ENCODE assay signal across 11 cellular contexts in genomic region chr3:168034152-168034928, GRCh38.
DNase-seq lines count a peak whose midpoint lies in the region; ATAC-seq and TF ChIP-seq lines count a peak whose summit lies in the region.
"Had no signal": no experiment of that assay in that cellular context is flagged by ENCODE, and none has a peak within 500 bp of the region (broad histone marks: within the 10 kb centered on the region; RNA-seq: fewer than 3 reads in every experiment).

No MANE protein-coding gene starts in this region.

- H3K27ac Mint-ChIP-seq in MCF 10A (ENCODE audit: low read depth, unreplicated experiment): no peak overlapping the region

- H3K4me1 ChIP-seq in breast epithelium (no peaks in the 10 kb centered on the region), heart right ventricle (peaks cover 0 to 34% (median 12%) of the 10 kb centered on the region in 9 donors), aorta (ENCODE audit: control insufficient read depth in 1 of 2, insufficient read depth in 2 of 2, low read length in 2 of 2) (no peaks in the 10 kb centered on the region)

- WGBS in heart right ventricle, 2 donors: 38 to 50% methylated on average over 5 of the region's 5 CpGs
- 72 to 77% methylated on average over 5 of the region's 5 CpGs for WGBS in aorta, 2 donors

- DNase-seq in MCF 10A (ENCODE audit: unreplicated experiment): peak; percentile 40
- DNase-seq in breast epithelium (ENCODE audit: low spot score in 2 of 2): no peak
- DNase-seq in astrocyte of the cerebellum (ENCODE audit: low read depth): peak; percentile 33
- peak in 1 of 2 donors; percentile 60 for DNase-seq in heart right ventricle
- DNase-seq in aorta: no peak
- no peak for DNase-seq in CD1c-positive myeloid dendritic cell (ENCODE audit: extremely low spot score)
- DNase-seq in DMS79 treated with DMSO at 0.1 percent for 48 hours (lab: John Stamatoyannopoulos, UW): no peak
- DNase-seq: NCI-H187 treated with DMSO at 0.1 percent for 48 hours; stimulated activated CD4-positive, alpha-beta T cell treated with anti-CD3 and anti-CD28 coated beads, Interleukin-4, amount 100 ng/mL, for 4 hours had no signal

- no peaks in the 10 kb centered on the region for H3K9me3 ChIP-seq in breast epithelium
- H3K9me3 ChIP-seq in heart right ventricle: peaks cover 0 to 4% (median 0%) of the 10 kb centered on the region in 11 donors
- H3K9me3 ChIP-seq in aorta (ENCODE audit: control insufficient read depth, low read length): no peaks in the 10 kb centered on the region
- H3K9me3 ChIP-seq: suprapubic skin had no signal

- CTCF ChIA-PET in MCF 10A (lab: Yijun Ruan, JAX): interaction anchor here (2.0 to 2.4 kb wide), 2 partner anchors 13 to 132 kb away, joined by 12 to 15 read pairs; no protein-coding TSS in a partner anchor

- TF ChIP-seq CTCF in MCF 10A (IDR thresholded peaks at IDR 0.05; ENCODE audit: unreplicated experiment): no peak
- no peak for TF ChIP-seq CTCF in breast epithelium (IDR thresholded peaks at IDR 0.05)
- TF ChIP-seq CTCF in astrocyte of the cerebellum (IDR thresholded peaks at IDR 0.05; ENCODE audit: low read depth, low read length, missing control alignments): no peak
- no peak for TF ChIP-seq CTCF in heart right ventricle (IDR thresholded peaks at IDR 0.05)

- ATAC-seq in heart right ventricle (peak; percentile 40 to 90 (median 84)), aorta (ENCODE audit: low FRiP score) (peak; percentile 11), GM19397 (IDR thresholded peaks at IDR 0.05; ENCODE audit: unreplicated experiment) (no peak)

- no peaks in the 10 kb centered on the region for H3K27me3 Mint-ChIP-seq in MCF 10A (ENCODE audit: insufficient read depth, unreplicated experiment)

- POLR2A ChIA-PET in MCF 10A (lab: Yijun Ruan, JAX): no interaction called here

- no peak overlapping the region for H3K27ac ChIP-seq in breast epithelium
- H3K27ac ChIP-seq in heart right ventricle: peak overlapping the region; percentile 46 to 83 (median 70)
- no peak overlapping the region for H3K27ac ChIP-seq in aorta (ENCODE audit: low read depth in 1 of 2, low read length in 2 of 2)
- H3K27ac ChIP-seq: suprapubic skin had no signal

- H3K4me3 ChIP-seq in breast epithelium (no peak overlapping the region), astrocyte of the cerebellum (ENCODE audit: low read depth, low read length) (no peak overlapping the region), heart right ventricle (no peak overlapping the region), aorta (ENCODE audit: low read length in 2 of 2) (no peak overlapping the region)
- H3K4me3 ChIP-seq: suprapubic skin had no signal

- H3K9me3 Mint-ChIP-seq in MCF 10A (ENCODE audit: unreplicated experiment): no peaks in the 10 kb centered on the region

- in situ Hi-C loops in astrocyte of the cerebellum (cut with HindIII; ENCODE audit: low sequenced_read_pairs): no loop called here

- H3K4me1 Mint-ChIP-seq in MCF 10A (ENCODE audit: insufficient read depth, unreplicated experiment): no peaks in the 10 kb centered on the region

- peaks cover 29% of the 10 kb centered on the region for H3K36me3 Mint-ChIP-seq in MCF 10A (ENCODE audit: insufficient read depth, unreplicated experiment)

- no peak for TF ChIP-seq POLR2A in breast epithelium (IDR thresholded peaks at IDR 0.05)

- intact Hi-C loops in MCF 10A (cut with micrococcal nuclease) (no loop called here), breast epithelium (cut with DNase I; ENCODE audit: low total_unique reads) (no loop called here), heart right ventricle (cut with DNase I) (no loop called here), aorta (cut with DNase I) (no loop called here)

- H3K4me3 Mint-ChIP-seq in MCF 10A (ENCODE audit: unreplicated experiment): no peak overlapping the region

- BruUV-seq in MCF 10A (replicated peaks; lab: Mats Ljungman, UMichigan): no TSS peak

- H3K36me3 ChIP-seq in breast epithelium (no peaks in the 10 kb centered on the region), heart right ventricle (peaks cover 0 to 83% (median 37%) of the 10 kb centered on the region in 9 donors), aorta (ENCODE audit: control insufficient read depth in 1 of 2, insufficient read depth in 2 of 2, low read length in 1 of 2) (peaks cover 3 to 4% of the 10 kb centered on the region in 2 donors)

- H3K27me3 ChIP-seq in breast epithelium (no peaks in the 10 kb centered on the region), heart right ventricle (no peaks in the 10 kb centered on the region), aorta (ENCODE audit: control insufficient read depth in 1 of 2, insufficient read depth in 2 of 2, low read length in 1 of 2) (no peaks in the 10 kb centered on the region)
- H3K27me3 ChIP-seq: suprapubic skin had no signal

Comparison
In these comparisons a context has a peak if more than half of its experiments do, and no peak if none do; other contexts are left out.
1. DNase-seq: peak in MCF 10A (single experiment) and astrocyte of the cerebellum (single experiment); none in breast epithelium (0 of 2), aorta (0 of 2), CD1c-positive myeloid dendritic cell (single experiment) and DMS79 treated with DMSO at 0.1 percent for 48 hours (single experiment).
2. H3K27ac ChIP-seq: peak in heart right ventricle (10 of 10); none in breast epithelium (0 of 2) and aorta (0 of 2).